8 cellular contexts compared by ENCODE assay signal in the genomic region with DNA sequence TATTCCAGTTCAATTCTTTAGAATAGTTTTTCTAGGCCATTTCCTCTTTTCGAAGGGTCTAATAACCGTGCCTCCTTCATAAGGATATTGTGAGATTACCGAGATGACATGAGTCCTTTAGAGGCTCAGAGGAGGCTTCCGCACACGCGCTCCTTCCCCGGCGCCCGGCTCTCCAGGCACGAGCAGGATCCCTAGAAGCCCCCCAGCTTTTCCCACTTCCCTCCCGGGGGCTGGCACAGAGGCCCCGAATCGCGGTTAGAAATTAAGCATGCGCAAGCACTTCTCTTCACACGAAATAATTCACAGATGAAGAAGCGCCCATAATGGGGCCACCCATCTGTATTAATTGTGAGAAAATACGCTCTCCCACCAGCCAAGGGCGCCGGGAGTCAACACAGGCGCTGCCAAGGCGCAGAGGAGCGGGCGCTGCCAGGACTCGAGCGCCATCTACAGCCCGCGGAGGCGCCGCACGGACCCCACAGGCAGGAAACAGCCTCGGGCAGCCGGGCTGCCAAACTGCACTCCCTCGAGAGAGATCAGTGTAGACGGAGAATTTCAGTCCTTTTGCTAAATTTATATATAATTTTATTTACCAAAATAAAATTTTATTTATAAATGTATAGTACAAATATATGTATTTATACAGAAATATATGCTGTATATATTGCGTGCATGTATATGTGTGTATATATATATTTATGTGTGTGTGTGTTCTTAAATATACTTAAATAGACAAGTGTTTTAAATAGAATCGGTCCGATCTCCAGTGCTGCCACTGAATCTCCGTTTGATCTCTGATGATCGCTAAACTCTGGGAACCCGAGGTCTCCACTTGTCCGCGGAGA.
DNase-seq lines count a peak whose midpoint lies in the region; ATAC-seq and TF ChIP-seq lines count a peak whose summit lies in the region.

No MANE protein-coding gene starts in this region.

- 29 to 30% methylated on average over 43 of the region's 43 CpGs for WGBS in heart right ventricle, 2 donors

- H3K9me3 ChIP-seq in heart right ventricle: no peaks in the 10 kb centered on the region

- peaks cover 5% of the 10 kb centered on the region for H3K4me1 Mint-ChIP-seq in activated naive CD8-positive, alpha-beta T cell treated with anti-CD3 and anti-CD28 coated beads, Interleukin-2, amount 10 ng/mL, durations not matched to agents 7 days and 5 days

- peak; percentile 98 for ATAC-seq in activated naive CD8-positive, alpha-beta T cell treated with anti-CD3 and anti-CD28 coated beads, Interleukin-2, amount 10 ng/mL, durations not matched to agents 7 days and 5 days (ENCODE audit: low read depth)
- peak; percentile 90 to 97 (median 95) for ATAC-seq in heart right ventricle

- H3K4me3 ChIP-seq in heart right ventricle: peak overlapping the region in 4 of 10 donors; percentile 6 to 30 (median 24)

- H3K27ac ChIP-seq in heart right ventricle: no peak overlapping the region

- peaks cover 26% of the 10 kb centered on the region for H3K27me3 Mint-ChIP-seq in activated naive CD8-positive, alpha-beta T cell treated with anti-CD3 and anti-CD28 coated beads, Interleukin-2, amount 10 ng/mL, durations not matched to agents 7 days and 5 days

- H3K27me3 ChIP-seq in heart right ventricle: peaks cover 0 to 21% (median 3%) of the 10 kb centered on the region in 7 donors

- H3K4me3 Mint-ChIP-seq in activated naive CD8-positive, alpha-beta T cell treated with anti-CD3 and anti-CD28 coated beads, Interleukin-2, amount 10 ng/mL, durations not matched to agents 7 days and 5 days: peak overlapping the region; percentile 49

- DNase-seq in GM04504 (ENCODE audit: low read depth) (peak; percentile 39), HUDEP-2 (lab: John Stamatoyannopoulos, UW; ENCODE audit: unreplicated experiment in 76 of 76) (peak in 65 of 76 experiments; percentile 1 to 75 (median 41)), SKM-1 (lab: John Stamatoyannopoulos, UW; ENCODE audit: unreplicated experiment) (peak; percentile 4), heart right ventricle (peak; percentile 68 to 81), renal cortical epithelial cell (ENCODE audit: low read depth) (peak; percentile 20), SHP77 (lab: John Stamatoyannopoulos, UW) (no peak), SW 1271 (lab: John Stamatoyannopoulos, UW) (no peak)
- peak; percentile 85 for DNase-seq in activated naive CD8-positive, alpha-beta T cell treated with anti-CD3 and anti-CD28 coated beads, Interleukin-2, amount 10 ng/mL, durations not matched to agents 7 days and 5 days

- TF ChIP-seq CTCF in heart right ventricle (IDR thresholded peaks at IDR 0.05): peak; percentile 64 to 94 (median 87)

- intact Hi-C loops in heart right ventricle (cut with DNase I): loop anchor here in 9 of 10 donors (2.0 to 10.0 kb wide), 11 partner anchors 63 to 769 kb away; a partner anchor contains a TSS

- H3K36me3 ChIP-seq in heart right ventricle: no peaks in the 10 kb centered on the region

- H3K4me1 ChIP-seq in heart right ventricle: peaks cover 0 to 9% (median 0%) of the 10 kb centered on the region in 9 donors

- no peaks in the 10 kb centered on the region for H3K36me3 Mint-ChIP-seq in activated naive CD8-positive, alpha-beta T cell treated with anti-CD3 and anti-CD28 coated beads, Interleukin-2, amount 10 ng/mL, durations not matched to agents 7 days and 5 days

- H3K9me3 Mint-ChIP-seq in activated naive CD8-positive, alpha-beta T cell treated with anti-CD3 and anti-CD28 coated beads, Interleukin-2, amount 10 ng/mL, durations not matched to agents 7 days and 5 days: no peaks in the 10 kb centered on the region

- POLR2A ChIA-PET in activated naive CD8-positive, alpha-beta T cell treated with anti-CD3 and anti-CD28 coated beads, Interleukin-2, amount 10 ng/mL, durations not matched to agents 7 days and 5 days (lab: Charles Lee): no interaction called here

- H3K27ac Mint-ChIP-seq in activated naive CD8-positive, alpha-beta T cell treated with anti-CD3 and anti-CD28 coated beads, Interleukin-2, amount 10 ng/mL, durations not matched to agents 7 days and 5 days: no peak overlapping the region

Comparison
In these comparisons a context has a peak if more than half of its experiments do, and no peak if none do; other contexts are left out.
1. DNase-seq: peak in GM04504 (single experiment), HUDEP-2 (65 of 76), SKM-1 (single experiment), activated naive CD8-positive, alpha-beta T cell treated with anti-CD3 and anti-CD28 coated beads, Interleukin-2, amount 10 ng/mL, durations not matched to agents 7 days and 5 days (single experiment), heart right ventricle (2 of 2) and renal cortical epithelial cell (single experiment); none in SHP77 (0 of 2) and SW 1271 (0 of 2).